ENCODE assay signal across 11 cellular contexts in the genomic region with DNA sequence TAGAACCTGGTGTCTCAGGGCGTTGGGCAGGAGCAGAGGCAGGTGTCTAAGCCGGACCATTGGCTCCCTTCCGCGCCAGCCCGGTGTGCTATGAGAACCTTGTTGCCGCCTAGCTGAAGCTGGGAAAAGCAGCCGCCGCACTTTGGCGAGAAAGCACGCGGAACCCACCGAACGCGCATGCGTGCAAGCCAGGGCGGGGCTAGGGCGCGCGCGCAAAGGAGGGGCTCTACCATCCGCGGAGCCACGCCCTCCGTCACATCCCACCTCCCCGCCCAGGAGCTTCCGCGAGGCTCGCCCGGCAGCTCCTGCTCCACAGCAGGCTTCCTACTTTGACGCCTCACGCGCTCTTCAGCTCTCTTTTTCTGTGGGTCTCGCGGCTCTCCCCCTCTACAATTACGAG. TPM values are rescaled to one million over a fixed set of nuclear protein-coding genes. Genes with fewer than 3 reads are reported as not detected.
DNase-seq lines count a peak whose midpoint lies in the region; ATAC-seq and TF ChIP-seq lines count a peak whose summit lies in the region.
"Had no signal": no experiment of that assay in that cellular context is flagged by ENCODE, and none has a peak within 500 bp of the region (broad histone marks: within the 10 kb centered on the region; RNA-seq: fewer than 3 reads in every experiment).

No MANE protein-coding gene starts in this region.

- no peak overlapping the region for H3K4me3 Mint-ChIP-seq in activated naive CD4-positive, alpha-beta T cell treated with anti-CD3 and anti-CD28 coated beads, Interleukin-2, amount 10 ng/mL, durations not matched to agents 7 days and 5 days
- H3K4me3 Mint-ChIP-seq in type B pancreatic cell = no peak overlapping the region
- H3K4me3 Mint-ChIP-seq in activated T-helper 17 cell treated with anti-CD3 and anti-CD28 coated beads, Interleukin-2, amount 50 U/mL, for 72 hours = no peak overlapping the region
- H3K4me3 Mint-ChIP-seq: CD8-positive, alpha-beta T cell; T-cell had no signal

- in situ Hi-C loops in brain microvascular endothelial cell (cut with HindIII; ENCODE audit: low pct_ligation_motif_present, low sequenced_read_pairs) = no loop called here

- H3K36me3 ChIP-seq in brain microvascular endothelial cell (replicated peaks) = no peaks in the 10 kb centered on the region
- no peaks in the 10 kb centered on the region for H3K36me3 ChIP-seq in left lung

- H3K36me3 Mint-ChIP-seq in activated naive CD4-positive, alpha-beta T cell treated with anti-CD3 and anti-CD28 coated beads, Interleukin-2, amount 10 ng/mL, durations not matched to agents 7 days and 5 days = no peaks in the 10 kb centered on the region
- H3K36me3 Mint-ChIP-seq in type B pancreatic cell = no peaks in the 10 kb centered on the region
- no peaks in the 10 kb centered on the region for H3K36me3 Mint-ChIP-seq in activated T-helper 17 cell treated with anti-CD3 and anti-CD28 coated beads, Interleukin-2, amount 50 U/mL, for 72 hours (ENCODE audit: low read depth)
- H3K36me3 Mint-ChIP-seq: CD8-positive, alpha-beta T cell; T-cell had no signal

- H3K4me1 Mint-ChIP-seq in activated naive CD4-positive, alpha-beta T cell treated with anti-CD3 and anti-CD28 coated beads, Interleukin-2, amount 10 ng/mL, durations not matched to agents 7 days and 5 days = no peaks in the 10 kb centered on the region
- H3K4me1 Mint-ChIP-seq in type B pancreatic cell (ENCODE audit: unreplicated experiment) = no peaks in the 10 kb centered on the region
- H3K4me1 Mint-ChIP-seq in activated T-helper 17 cell treated with anti-CD3 and anti-CD28 coated beads, Interleukin-2, amount 50 U/mL, for 72 hours = no peaks in the 10 kb centered on the region
- H3K4me1 Mint-ChIP-seq: naive thymus-derived CD8-positive, alpha-beta T cell; T-cell had no signal

- H3K27ac ChIP-seq in brain microvascular endothelial cell (no peak overlapping the region), left lung (no peak overlapping the region)

- CTCF ChIA-PET in activated naive CD4-positive, alpha-beta T cell treated with anti-CD3 and anti-CD28 coated beads, Interleukin-2, amount 10 ng/mL, durations not matched to agents 7 days and 5 days (lab: Charles Lee) = interaction anchor here (0.6 kb wide), 1 partner anchor 538 kb away, joined by 3 read pairs; no protein-coding TSS in a partner anchor

- peaks cover 0 to 30% of the 10 kb centered on the region in 2 donors for H3K9me3 ChIP-seq in left lung

- peaks cover 15% of the 10 kb centered on the region for H3K9me3 Mint-ChIP-seq in activated naive CD4-positive, alpha-beta T cell treated with anti-CD3 and anti-CD28 coated beads, Interleukin-2, amount 10 ng/mL, durations not matched to agents 7 days and 5 days
- H3K9me3 Mint-ChIP-seq in type B pancreatic cell = no peaks in the 10 kb centered on the region
- H3K9me3 Mint-ChIP-seq in activated T-helper 17 cell treated with anti-CD3 and anti-CD28 coated beads, Interleukin-2, amount 50 U/mL, for 72 hours = no peaks in the 10 kb centered on the region
- H3K9me3 Mint-ChIP-seq: CD8-positive, alpha-beta T cell had no signal

- DNase-seq in activated naive CD4-positive, alpha-beta T cell treated with anti-CD3 and anti-CD28 coated beads, Interleukin-2, amount 10 ng/mL, durations not matched to agents 7 days and 5 days = peak; percentile 22
- DNase-seq in activated naive CD4-positive, alpha-beta T cell treated with anti-CD3 and anti-CD28 coated beads, Interleukin-2, amount 50 U/mL, for 16 hours = no peak
- DNase-seq in brain microvascular endothelial cell (peak; percentile 2), left lung (peak; percentile 36 to 78), type B pancreatic cell (ENCODE audit: extremely low spot score, unreplicated experiment) (peak; percentile 70), cortex of kidney (lab: John Stamatoyannopoulos, UW) (no peak)

- H3K4me3 ChIP-seq in brain microvascular endothelial cell (ENCODE audit: low read depth, low read length) = no peak overlapping the region
- no peak overlapping the region for H3K4me3 ChIP-seq in left lung

- no peaks in the 10 kb centered on the region for H3K27me3 Mint-ChIP-seq in activated naive CD4-positive, alpha-beta T cell treated with anti-CD3 and anti-CD28 coated beads, Interleukin-2, amount 10 ng/mL, durations not matched to agents 7 days and 5 days
- no peaks in the 10 kb centered on the region for H3K27me3 Mint-ChIP-seq in type B pancreatic cell
- peaks cover 9% of the 10 kb centered on the region for H3K27me3 Mint-ChIP-seq in activated T-helper 17 cell treated with anti-CD3 and anti-CD28 coated beads, Interleukin-2, amount 50 U/mL, for 72 hours

- H3K4me1 ChIP-seq in left lung = no peaks in the 10 kb centered on the region

- H3K27ac Mint-ChIP-seq in activated naive CD4-positive, alpha-beta T cell treated with anti-CD3 and anti-CD28 coated beads, Interleukin-2, amount 10 ng/mL, durations not matched to agents 7 days and 5 days = no peak overlapping the region
- no peak overlapping the region for H3K27ac Mint-ChIP-seq in type B pancreatic cell
- H3K27ac Mint-ChIP-seq in activated T-helper 17 cell treated with anti-CD3 and anti-CD28 coated beads, Interleukin-2, amount 50 U/mL, for 72 hours = no peak overlapping the region
- H3K27ac Mint-ChIP-seq: CD8-positive, alpha-beta T cell; naive thymus-derived CD8-positive, alpha-beta T cell; T-cell had no signal

- peak; percentile 59 for ATAC-seq in left lung
- ATAC-seq in activated T-helper 17 cell treated with anti-CD3 and anti-CD28 coated beads, Interleukin-2, amount 50 U/mL, for 72 hours (replicated peaks) = no peak
- no peak for ATAC-seq in HG03039 (IDR thresholded peaks at IDR 0.05; ENCODE audit: unreplicated experiment)
- ATAC-seq: CD8-positive, alpha-beta T cell; T-cell had no signal

- no peaks in the 10 kb centered on the region for H3K27me3 ChIP-seq in brain microvascular endothelial cell (replicated peaks)
- H3K27me3 ChIP-seq in left lung = peaks cover 0 to 45% of the 10 kb centered on the region in 2 donors

- intact Hi-C loops in left lung (cut with DNase I) = no loop called here

- TF ChIP-seq CTCF in brain microvascular endothelial cell (IDR thresholded peaks at IDR 0.05; ENCODE audit: low read depth, low read length, missing control alignments) (no peak), left lung (IDR thresholded peaks at IDR 0.05) (no peak), type B pancreatic cell (conservative IDR thresholded peaks at IDR 0.05) (no peak)

RNA-seq across cellular contexts. Expression of gene WDR87, which starts 51.3 kb away (rescaled TPM):
- total RNA-seq in left lung = not detected
- not detected in 2 replicates for total RNA-seq in type B pancreatic cell (ENCODE audit: low replicate concordance)
- total RNA-seq in activated T-helper 17 cell treated with anti-CD3 and anti-CD28 coated beads, Interleukin-2, amount 50 U/mL, for 72 hours = not detected
- total RNA-seq: CD8-positive, alpha-beta T cell; naive thymus-derived CD8-positive, alpha-beta T cell; T-cell had no signal

RNA-seq across cellular contexts. Expression of gene SIPA1L3, which starts 51.9 kb away (rescaled TPM):
- 10 to 100 TPM; 37.2 to 59.0 TPM for total RNA-seq in left lung
- 53.7 and 62.6 TPM in 2 replicates for total RNA-seq in type B pancreatic cell (ENCODE audit: low replicate concordance)
- total RNA-seq in activated T-helper 17 cell treated with anti-CD3 and anti-CD28 coated beads, Interleukin-2, amount 50 U/mL, for 72 hours = 10 to 100 TPM; 19.5 to 21.4 TPM

Comparison
In these comparisons a context has a peak if more than half of its experiments do, and no peak if none do; other contexts are left out.
1. DNase-seq: peak in activated naive CD4-positive, alpha-beta T cell treated with anti-CD3 and anti-CD28 coated beads, Interleukin-2, amount 10 ng/mL, durations not matched to agents 7 days and 5 days (single experiment), brain microvascular endothelial cell (single experiment), left lung (2 of 2) and type B pancreatic cell (single experiment); none in activated naive CD4-positive, alpha-beta T cell treated with anti-CD3 and anti-CD28 coated beads, Interleukin-2, amount 50 U/mL, for 16 hours (single experiment) and cortex of kidney (single experiment).